In the genomic region with DNA sequence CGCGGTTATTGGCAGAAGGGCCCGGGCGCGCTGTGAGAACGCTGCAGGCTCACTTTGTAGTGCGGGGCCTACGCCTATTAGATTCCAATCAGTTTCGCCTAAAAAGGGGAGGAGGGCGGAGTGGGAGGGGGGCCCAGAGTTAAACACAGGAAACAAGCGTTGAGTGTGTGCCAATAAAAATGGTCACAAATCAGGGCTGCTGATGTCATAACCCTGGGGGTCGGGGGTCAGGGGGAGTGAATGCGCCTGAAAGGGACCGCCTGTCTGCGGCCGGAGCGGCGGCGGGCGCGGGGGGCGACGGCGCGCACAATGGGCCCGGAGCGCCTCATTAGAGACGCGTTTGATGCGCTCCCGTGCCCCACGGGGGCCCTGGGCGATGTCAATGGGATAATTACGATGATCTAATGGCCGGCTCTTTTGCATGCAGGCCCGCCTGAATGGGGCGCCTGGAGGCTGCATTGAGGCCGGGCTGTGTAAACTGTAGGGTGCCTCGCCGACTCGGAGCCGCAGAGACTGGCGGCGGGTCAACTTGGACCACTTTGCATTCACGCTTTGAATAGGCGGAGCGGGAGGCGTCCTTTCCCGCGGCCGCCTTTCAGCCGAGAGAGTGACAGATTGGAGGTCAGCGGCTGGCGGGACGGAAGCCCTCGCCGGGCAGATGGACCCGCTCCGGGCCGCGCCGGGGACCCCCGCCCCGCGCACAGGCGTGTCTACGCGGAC, we compare ENCODE assay signal across 10 cellular contexts.
DNase-seq lines count a peak whose midpoint lies in the region; ATAC-seq and TF ChIP-seq lines count a peak whose summit lies in the region.
"Had no signal": no experiment of that assay in that cellular context is flagged by ENCODE, and none has a peak within 500 bp of the region (broad histone marks: within the 10 kb centered on the region; RNA-seq: fewer than 3 reads in every experiment).

No MANE protein-coding gene starts in this region.

- 2 to 4% (median 3%) methylated on average over 59 to 68 of the region's 68 CpGs for WGBS in psoas muscle, 3 donors

- intact Hi-C loops in psoas muscle (cut with DNase I) = no loop called here

- ATAC-seq in psoas muscle (no peak), GM21786 (IDR thresholded peaks at IDR 0.05; ENCODE audit: unreplicated experiment) (no peak)

- H3K36me3 ChIP-seq in psoas muscle (ENCODE audit: insufficient read depth in 1 of 2, low read depth in 1 of 2) = no peaks in the 10 kb centered on the region

- no peaks in the 10 kb centered on the region for H3K4me1 ChIP-seq in psoas muscle

- DNase-seq in NCI-H524 (lab: John Stamatoyannopoulos, UW) = peak; percentile 41 to 48
- DNase-seq in NCI-H524 treated with DMSO at 0.1 percent for 48 hours (lab: John Stamatoyannopoulos, UW) = no peak
- peak; percentile 84 for DNase-seq in NCI-H526 treated with DMSO at 0.1 percent for 48 hours (lab: John Stamatoyannopoulos, UW)
- DNase-seq in foreskin melanocyte = peak; percentile 69
- DNase-seq in psoas muscle = no peak
- DNase-seq in mesenteric fat pad (ENCODE audit: low spot score) = no peak
- no peak for DNase-seq in NCI-H446 treated with DMSO at 0.1 percent for 48 hours (lab: John Stamatoyannopoulos, UW)
- DNase-seq: activated gamma-delta T cell treated with Interleukin-2 at 50 U/mL for 16 hours, NCI-H2081 had no signal

- peak overlapping the region; percentile 22 for H3K4me3 ChIP-seq in psoas muscle

- no peak overlapping the region for H3K27ac ChIP-seq in psoas muscle

- peaks cover 10 to 66% (median 15%) of the 10 kb centered on the region in 3 donors for H3K27me3 ChIP-seq in psoas muscle (ENCODE audit: insufficient read depth in 3 of 3, low read length in 2 of 3)

- no peak for TF ChIP-seq CTCF in psoas muscle (IDR thresholded peaks at IDR 0.05)

- no peaks in the 10 kb centered on the region for H3K9me3 ChIP-seq in psoas muscle

Comparison
In these comparisons a context has a peak if more than half of its experiments do, and no peak if none do; other contexts are left out.
1. DNase-seq: peak in NCI-H524 (2 of 2), NCI-H526 treated with DMSO at 0.1 percent for 48 hours (single experiment) and foreskin melanocyte (single experiment); none in NCI-H524 treated with DMSO at 0.1 percent for 48 hours (single experiment), psoas muscle (0 of 2), mesenteric fat pad (single experiment) and NCI-H446 treated with DMSO at 0.1 percent for 48 hours (single experiment).